16 cellular contexts compared by ENCODE assay signal in the genomic region with DNA sequence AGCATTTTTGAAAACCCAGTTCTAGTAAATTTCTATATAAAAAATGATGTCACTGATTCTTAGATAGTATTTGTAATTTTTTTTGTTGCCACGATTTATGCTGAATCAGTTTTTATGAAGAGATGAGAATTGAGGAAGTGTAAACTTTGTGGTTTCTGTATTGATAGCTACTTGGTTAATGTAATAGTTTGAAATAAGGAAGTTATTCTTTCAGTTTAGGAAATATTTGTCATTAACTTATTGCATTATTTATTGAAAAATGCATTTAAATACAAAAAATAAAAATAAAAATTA.
DNase-seq lines count a peak whose midpoint lies in the region; ATAC-seq, FAIRE-seq and TF ChIP-seq lines count a peak whose summit lies in the region.
"Had no signal": no experiment of that assay in that cellular context is flagged by ENCODE, and none has a peak within 500 bp of the region (broad histone marks: within the 10 kb centered on the region; RNA-seq: fewer than 3 reads in every experiment).

No MANE protein-coding gene starts in this region.

- BruUV-seq in PC-9 (replicated peaks; lab: Mats Ljungman, UMichigan) = no TSS peak

- H3F3A ChIP-seq in GM23248 (ENCODE audit: insufficient read depth) (peaks cover 43% of the 10 kb centered on the region), PC-9 (ENCODE audit: insufficient read depth, low read depth) (no peaks in the 10 kb centered on the region)

- no peak overlapping the region for H3K9ac ChIP-seq in GM23248

- in situ Hi-C loops in GM13977 (cut with MboI; ENCODE audit: low pct_unique_long_range_greater_than_20kb, low sequenced_read_pairs, unreplicated experiment) = no loop called here
- in situ Hi-C loops in GM23248 (cut with MboI) = no loop called here

- no peak overlapping the region for H3K4me3 Mint-ChIP-seq in activated CD4-positive, alpha-beta memory T cell treated with anti-CD3 and anti-CD28 coated beads for 36 hours
- H3K4me3 Mint-ChIP-seq: activated CD4-positive, alpha-beta T cell treated with anti-CD3 and anti-CD28 coated beads, Interleukin-2, amount 10 ng/mL, durations not matched to agents 24 days and 14 days had no signal

- H3K27ac ChIP-seq in GM23248 = peak overlapping the region; percentile 1; the same call in 1 of the 2 replicates
- H3K27ac ChIP-seq in PC-9 = no peak overlapping the region
- H3K27ac ChIP-seq: left ventricle myocardium inferior, stomach had no signal

- H3K4me2 ChIP-seq in GM23248 (ENCODE audit: unreplicated experiment) (peak overlapping the region; percentile 72), PC-9 (no peak overlapping the region)

- FAIRE-seq in frontal cortex (lab: Jason Lieb, UNC) = peak; percentile 75

- no peak overlapping the region for H3K27ac Mint-ChIP-seq in activated CD4-positive, alpha-beta memory T cell treated with anti-CD3 and anti-CD28 coated beads for 36 hours
- H3K27ac Mint-ChIP-seq: activated CD4-positive, alpha-beta T cell treated with anti-CD3 and anti-CD28 coated beads, Interleukin-2, amount 10 ng/mL, durations not matched to agents 24 days and 14 days had no signal

- H3K4me1 ChIP-seq in GM23248 (ENCODE audit: insufficient read depth) = peaks cover 59% of the 10 kb centered on the region
- H3K4me1 ChIP-seq in PC-9 (replicated peaks; ENCODE audit: insufficient read depth) = no peaks in the 10 kb centered on the region
- H3K4me1 ChIP-seq: left ventricle myocardium inferior had no signal

- H3K9me3 Mint-ChIP-seq in activated CD4-positive, alpha-beta memory T cell treated with anti-CD3 and anti-CD28 coated beads for 36 hours = no peaks in the 10 kb centered on the region
- H3K9me3 Mint-ChIP-seq: activated CD4-positive, alpha-beta T cell treated with anti-CD3 and anti-CD28 coated beads, Interleukin-2, amount 10 ng/mL, durations not matched to agents 24 days and 14 days had no signal

- H3K27me3 ChIP-seq in GM23248 (replicated peaks; ENCODE audit: insufficient read depth) (no peaks in the 10 kb centered on the region), PC-9 (ENCODE audit: insufficient read depth, low read depth) (no peaks in the 10 kb centered on the region)

- no peak for TF ChIP-seq CTCF in GM13977 (IDR thresholded peaks at IDR 0.05; ENCODE audit: extremely low read depth, insufficient read depth, missing control alignments)
- TF ChIP-seq CTCF in PC-9 (conservative IDR thresholded peaks at IDR 0.05) = no peak

- H3K9me3 ChIP-seq in GM23248 (ENCODE audit: low read depth) (no peaks in the 10 kb centered on the region), PC-9 (ENCODE audit: insufficient read depth, low read depth) (no peaks in the 10 kb centered on the region)
- H3K9me3 ChIP-seq: left ventricle myocardium inferior, stomach had no signal

- DNase-seq in GM13977 (ENCODE audit: low spot score) (peak; percentile 29), GM23248 (no peak), NAMALWA (ENCODE audit: low spot score) (peak; percentile 57), frontal cortex (ENCODE audit: low spot score in 2 of 2) (no peak), foreskin melanocyte (no peak), PC-9 (no peak)
- DNase-seq in activated CD4-positive, alpha-beta memory T cell treated with anti-CD3 and anti-CD28 coated beads for 36 hours = no peak
- DNase-seq: activated CD4-positive, alpha-beta T cell treated with anti-CD3 and anti-CD28 coated beads, Interleukin-2, amount 10 ng/mL, durations not matched to agents 24 days and 14 days; activated naive CD4-positive, alpha-beta T cell treated with anti-CD3 and anti-CD28 coated beads, Interleukin-2, amount 50 U/mL, for 16 hours; foreskin fibroblast; left ventricle myocardium inferior; NCI-H1694; occipital lobe; stomach had no signal

- H2AFZ ChIP-seq in GM23248 (no peak overlapping the region), PC-9 (no peak overlapping the region)

- no peaks in the 10 kb centered on the region for H3K27me3 Mint-ChIP-seq in activated CD4-positive, alpha-beta memory T cell treated with anti-CD3 and anti-CD28 coated beads for 36 hours

- H3K36me3 ChIP-seq in GM23248 (ENCODE audit: low read depth) = no peaks in the 10 kb centered on the region
- H3K36me3 ChIP-seq in PC-9 (ENCODE audit: low read depth) = no peaks in the 10 kb centered on the region

- H3K4me3 ChIP-seq in GM23248 = no peak overlapping the region
- H3K4me3 ChIP-seq in PC-9 = no peak overlapping the region
- H3K4me3 ChIP-seq: left ventricle myocardium inferior, stomach had no signal

- H3K79me2 ChIP-seq in GM23248 (ENCODE audit: insufficient read depth) (0 out of 2 replicates have a peak, but pooled peaks cover 8% of the 10 kb centered on the region), PC-9 (ENCODE audit: low read depth) (no peaks in the 10 kb centered on the region)

- H3K4me1 Mint-ChIP-seq in activated CD4-positive, alpha-beta memory T cell treated with anti-CD3 and anti-CD28 coated beads for 36 hours (ENCODE audit: low read depth) = peaks cover 5% of the 10 kb centered on the region

- CTCF ChIA-PET in PC-9 (lab: Charles Lee) = no interaction called here
- CTCF ChIA-PET in activated CD4-positive, alpha-beta memory T cell treated with anti-CD3 and anti-CD28 coated beads for 36 hours (lab: Charles Lee) = no interaction called here

- POLR2A ChIA-PET in PC-9 (lab: Charles Lee; ENCODE audit: unreplicated experiment) = no interaction called here
- POLR2A ChIA-PET in activated CD4-positive, alpha-beta memory T cell treated with anti-CD3 and anti-CD28 coated beads for 36 hours (lab: Charles Lee) = no interaction called here

- ATAC-seq in GM21447 (IDR thresholded peaks at IDR 0.05; ENCODE audit: unreplicated experiment) = no peak
- ATAC-seq: HCT116 had no signal

- H3K9me2 ChIP-seq in GM23248 (ENCODE audit: insufficient read depth) (no peaks in the 10 kb centered on the region), PC-9 (ENCODE audit: insufficient read depth) (no peaks in the 10 kb centered on the region)

- WGBS in GM23248 (ENCODE audit: low coverage in 1 of 2, low lambda C conversion rate in 2 of 2, missing lambda C conversion rate in 2 of 2), 2 experiments = 84 to 92% methylated on average over 1 of the region's 1 CpG

- H4K20me1 ChIP-seq in GM23248 (ENCODE audit: insufficient read depth) (no peaks in the 10 kb centered on the region), PC-9 (ENCODE audit: insufficient read depth) (no peaks in the 10 kb centered on the region)

- H3K36me3 Mint-ChIP-seq in activated CD4-positive, alpha-beta memory T cell treated with anti-CD3 and anti-CD28 coated beads for 36 hours = no peaks in the 10 kb centered on the region

- intact Hi-C loops in PC-9 (cut with micrococcal nuclease; ENCODE audit: unreplicated experiment) = no loop called here
- intact Hi-C loops in activated CD4-positive, alpha-beta memory T cell treated with anti-CD3 and anti-CD28 coated beads for 36 hours (cut with micrococcal nuclease) = no loop called here

Comparison
In these comparisons a context has a peak if more than half of its experiments do, and no peak if none do; other contexts are left out.
1. DNase-seq: peak in GM13977 (single experiment) and NAMALWA (single experiment); none in GM23248 (single experiment), frontal cortex (0 of 2), foreskin melanocyte (single experiment), PC-9 (0 of 2) and activated CD4-positive, alpha-beta memory T cell treated with anti-CD3 and anti-CD28 coated beads for 36 hours (single experiment).